23 cellular contexts compared by ENCODE assay signal in genomic region chr18:74132201-74132600, GRCh38.
"Had no signal": no experiment of that assay in that cellular context is flagged by ENCODE, and none has a peak within 500 bp of the region (broad histone marks: within the 10 kb centered on the region; RNA-seq: fewer than 3 reads in every experiment).

No MANE protein-coding gene starts in this region.

- H3K27ac ChIP-seq: foreskin keratinocyte, neutrophil, pancreas, right lobe of liver, suprapubic skin, transverse colon, upper lobe of right lung, uterus had no signal

- H3K9me3 ChIP-seq: mucosa of descending colon, neutrophil, pancreas, right lobe of liver, suprapubic skin, transverse colon, upper lobe of right lung, uterus had no signal

- H3K27me3 ChIP-seq: pancreas, right lobe of liver, suprapubic skin, upper lobe of right lung, uterus had no signal

- H3K4me1 ChIP-seq: foreskin keratinocyte, pancreas, right lobe of liver, suprapubic skin, transverse colon, upper lobe of right lung, uterus had no signal

- H3K36me3 ChIP-seq: neutrophil, pancreas, right lobe of liver, suprapubic skin, transverse colon, upper lobe of right lung, uterus had no signal

- ATAC-seq: foreskin keratinocyte; left lobe of liver; mucosa of descending colon; natural killer cell treated with Interleukin-12 subunit alpha and Interleukin-12 subunit beta and Interleukin-15 and Interleukin-18, amount 100 ng/mL, for 72 hours; pancreas; right lobe of liver; stimulated activated naive CD8-positive, alpha-beta T cell treated with anti-CD3 and anti-CD28 coated beads, Interleukin-15, amount 100 ng/mL, for 72 hours; upper lobe of right lung had no signal

- DNase-seq: cortex of kidney; effector CD4-positive, alpha-beta T cell; foreskin keratinocyte; hypothalamus; mucosa of descending colon; naive B cell; pancreas; right lobe of liver; small intestine; stimulated activated CD4-positive, alpha-beta T cell treated with anti-CD3 and anti-CD28 coated beads, Interleukin-12 subunit alpha, Interleukin-12 subunit beta, amount 100 ng/mL, for 4 hours; stimulated activated CD4-positive, alpha-beta T cell treated with anti-CD3 and anti-CD28 coated beads, Interleukin-1b, Interleukin-23, amount 100 ng/mL, for 48 hours; stimulated activated CD4-positive, alpha-beta T cell treated with anti-CD3 and anti-CD28 coated beads, Interleukin-4, amount 100 ng/mL, for 1 hour; stimulated activated CD8-positive, alpha-beta memory T cell treated with anti-CD3 and anti-CD28 coated beads, Interleukin-4, amount 100 ng/mL, for 48 hours; stimulated activated naive CD4-positive, alpha-beta T cell; stimulated activated naive CD8-positive, alpha-beta T cell treated with anti-CD3 and anti-CD28 coated beads, Interleukin-15, amount 100 ng/mL, for 72 hours; transverse colon; upper lobe of right lung; uterus had no signal

- H3K4me3 ChIP-seq: lung, mucosa of descending colon, pancreas, right lobe of liver, suprapubic skin, transverse colon, upper lobe of right lung, uterus had no signal
